In genomic region chr15:70248116-70249025, GRCh38 we compare ENCODE assay signal across 10 cellular contexts.
DNase-seq lines count a peak whose midpoint lies in the region; ATAC-seq and TF ChIP-seq lines count a peak whose summit lies in the region.
"Had no signal": no experiment of that assay in that cellular context is flagged by ENCODE, and none has a peak within 500 bp of the region (broad histone marks: within the 10 kb centered on the region; RNA-seq: fewer than 3 reads in every experiment).

No MANE protein-coding gene starts in this region.

- TF ChIP-seq POLR2A in IMR-90 (IDR thresholded peaks at IDR 0.05; ENCODE audit: low read depth, low read length) = no peak

- POLR2A ChIA-PET in IMR-90 (lab: Charles Lee; ENCODE audit: unreplicated experiment) = no interaction called here
- POLR2A ChIA-PET in naive thymus-derived CD8-positive, alpha-beta T cell (lab: Charles Lee) = no interaction called here

- no peaks in the 10 kb centered on the region for H3K36me3 Mint-ChIP-seq in naive thymus-derived CD8-positive, alpha-beta T cell

- no peaks in the 10 kb centered on the region for H3K79me2 ChIP-seq in DOHH2 (ENCODE audit: control insufficient read depth, low read length)

- H3K79me1 ChIP-seq in IMR-90 (ENCODE audit: low read depth in 1 of 2, low read length in 2 of 2) = no peaks in the 10 kb centered on the region

- H4K5ac ChIP-seq in IMR-90 (ENCODE audit: low read depth, low read length) = no peak overlapping the region

- H2AFZ ChIP-seq in IMR-90 (replicated peaks; ENCODE audit: low read length, poor library complexity) = no peak overlapping the region

- CTCF ChIA-PET in IMR-90 (lab: Yijun Ruan, JAX) = no interaction called here

- BruUV-seq in IMR-90 (replicated peaks; lab: Mats Ljungman, UMichigan) = no TSS peak

- no peak overlapping the region for H2AK5ac ChIP-seq in IMR-90 (ENCODE audit: low read depth, low read length)

- no peaks in the 10 kb centered on the region; the same call in 1 of the 2 replicates for H3K9me1 ChIP-seq in IMR-90 (ENCODE audit: insufficient read depth, low read length)

- no peaks in the 10 kb centered on the region for H3F3A ChIP-seq in DOHH2 (ENCODE audit: control insufficient read depth, insufficient read depth)

- no peak overlapping the region for H3K9ac ChIP-seq in IMR-90 (ENCODE audit: low read depth, low read length)

- TF ChIP-seq CTCF in DOHH2 (IDR thresholded peaks at IDR 0.05; ENCODE audit: low read depth, low read length, poor library complexity, severe bottlenecking) (no peak), IMR-90 (conservative IDR thresholded peaks at IDR 0.05; ENCODE audit: low read depth, low read length) (no peak)

- H3K4me2 ChIP-seq in DOHH2 (ENCODE audit: low read length) = peak overlapping the region; percentile 10; the same call in 1 of the 2 replicates
- H3K4me2 ChIP-seq in IMR-90 (ENCODE audit: low read depth, low read length) = no peak overlapping the region

- H3K4me3 Mint-ChIP-seq in naive thymus-derived CD8-positive, alpha-beta T cell = peak overlapping the region in 6 of 10 donors; percentile 5 to 68 (median 42)

- ATAC-seq in IMR-90 (ENCODE audit: low read depth) = no peak
- ATAC-seq in SK-N-SH treated with all-trans-retinoic acid at 6 μM for 48 hours = peak; percentile 21; the same call in 2 of the 3 replicates
- ATAC-seq in naive thymus-derived CD8-positive, alpha-beta T cell = peak in 1 of 2 donors; percentile 25
- ATAC-seq in HG02970 (IDR thresholded peaks at IDR 0.05; ENCODE audit: low FRiP score, unreplicated experiment) = no peak

- H2BK20ac ChIP-seq in IMR-90 (ENCODE audit: low read depth, low read length) = no peak overlapping the region

- DNase-seq in IMR-90 (no peak), activated gamma-delta T cell (lab: John Stamatoyannopoulos, UW) (no peak), NCI-H2107 (lab: John Stamatoyannopoulos, UW) (no peak)
- DNase-seq in naive thymus-derived CD8-positive, alpha-beta T cell = no peak
- DNase-seq: cortex of kidney, foreskin fibroblast had no signal

- H3K56ac ChIP-seq in IMR-90 (ENCODE audit: extremely low read depth, insufficient read depth, low read length) = no peak overlapping the region

- H4K20me1 ChIP-seq in DOHH2 (ENCODE audit: control insufficient read depth, insufficient read depth, low read depth, low read length) (no peaks in the 10 kb centered on the region), IMR-90 (ENCODE audit: insufficient read depth, low read length) (no peaks in the 10 kb centered on the region)

- intact Hi-C loops in IMR-90 (cut with micrococcal nuclease) = no loop called here

- no peak overlapping the region for H3K18ac ChIP-seq in IMR-90 (ENCODE audit: low read depth, low read length)

- no peaks in the 10 kb centered on the region for H3K27me3 Mint-ChIP-seq in naive thymus-derived CD8-positive, alpha-beta T cell

- in situ Hi-C loops in IMR-90 (cut with MboI; ENCODE audit: low sequenced_read_pairs) = no loop called here

- H2BK5ac ChIP-seq in IMR-90 (ENCODE audit: low read depth, low read length, poor library complexity, severe bottlenecking) = no peak overlapping the region

- no peak overlapping the region for H2BK120ac ChIP-seq in IMR-90 (ENCODE audit: low read depth, low read length)

- H3K9me3 ChIP-seq in DOHH2 (ENCODE audit: control insufficient read depth, insufficient read depth, low read length) (no peaks in the 10 kb centered on the region), IMR-90 (ENCODE audit: control insufficient read depth, insufficient read depth, low read length) (no peaks in the 10 kb centered on the region)

- H3K4me1 ChIP-seq in DOHH2 (ENCODE audit: control insufficient read depth, low read length) = peaks cover 19% of the 10 kb centered on the region
- no peaks in the 10 kb centered on the region for H3K4me1 ChIP-seq in IMR-90 (ENCODE audit: control insufficient read depth, insufficient read depth, low read length)

- peaks cover 26 to 63% (median 58%) of the 10 kb centered on the region in 4 donors for H3K4me1 Mint-ChIP-seq in naive thymus-derived CD8-positive, alpha-beta T cell

- H3K4me3 ChIP-seq in DOHH2 (ENCODE audit: low read length) = no peak overlapping the region
- no peak overlapping the region for H3K4me3 ChIP-seq in IMR-90 (ENCODE audit: insufficient read depth, low read depth, low read length)

- no peak overlapping the region for H4K8ac ChIP-seq in IMR-90 (ENCODE audit: low read depth in 2 of 2, low read length in 2 of 2)

- H3K27me3 ChIP-seq in DOHH2 (ENCODE audit: control insufficient read depth, low read length) (no peaks in the 10 kb centered on the region), IMR-90 (ENCODE audit: control insufficient read depth, insufficient read depth, low read length) (peaks cover 27% of the 10 kb centered on the region)

- H2AK9ac ChIP-seq in IMR-90 (replicated peaks; ENCODE audit: low read depth, low read length, poor library complexity) = peak overlapping the region; percentile 65

- no peak overlapping the region for H2BK15ac ChIP-seq in IMR-90 (ENCODE audit: low read depth, low read length)

- no peaks in the 10 kb centered on the region for H3K9me2 ChIP-seq in DOHH2 (replicated peaks; ENCODE audit: control insufficient read depth, low read length)

- H3K9me3 Mint-ChIP-seq in naive thymus-derived CD8-positive, alpha-beta T cell = no peaks in the 10 kb centered on the region
- H3K9me3 Mint-ChIP-seq: activated T-helper 2 cell treated with anti-CD3 and anti-CD28 coated beads, Interferon-gamma antibody, Interleukin-2, Interleukin-4, amounts not matched to agents 10 μg/mL and 5 μg/mL and 100 μg/mL, durations not matched to agents 14 hours and 24 hours and 36 hours had no signal

- H4K91ac ChIP-seq in IMR-90 (ENCODE audit: insufficient read depth, low read depth, low read length) = no peak overlapping the region

- TF ChIP-seq RAD21 in IMR-90 (IDR thresholded peaks at IDR 0.05; ENCODE audit: low read length) = no peak

- H3K4ac ChIP-seq in IMR-90 (ENCODE audit: low read depth, low read length) = no peak overlapping the region

- no peaks in the 10 kb centered on the region for H3K36me3 ChIP-seq in DOHH2 (ENCODE audit: control insufficient read depth, low read length)
- H3K36me3 ChIP-seq in IMR-90 (ENCODE audit: control insufficient read depth, insufficient read depth, low read length) = no peaks in the 10 kb centered on the region

- peak overlapping the region in 8 of 10 donors; percentile 1 to 77 (median 56) for H3K27ac Mint-ChIP-seq in naive thymus-derived CD8-positive, alpha-beta T cell
- H3K27ac Mint-ChIP-seq: activated T-helper 2 cell treated with anti-CD3 and anti-CD28 coated beads, Interferon-gamma antibody, Interleukin-2, Interleukin-4, amounts not matched to agents 10 μg/mL and 5 μg/mL and 100 μg/mL, durations not matched to agents 14 hours and 24 hours and 36 hours had no signal

- no peak overlapping the region for H3K23ac ChIP-seq in IMR-90 (ENCODE audit: low read depth, low read length)

- WGBS in IMR-90 (ENCODE audit: extremely low coverage in 2 of 2, insufficient read length in 1 of 2), 2 experiments = 100% methylated on average over 1 of the region's 12 CpGs; no CpG with 5 or more reads in 1 of the 2 experiments

- no peak overlapping the region for H3K14ac ChIP-seq in IMR-90 (replicated peaks; ENCODE audit: low read depth, low read length)

- H3K27ac ChIP-seq in DOHH2 (ENCODE audit: low read depth, low read length) (no peak overlapping the region), IMR-90 (ENCODE audit: insufficient read depth, low read length) (no peak overlapping the region)

- dilution Hi-C loops in IMR-90 (cut with HindIII; ENCODE audit: low sequenced_read_pairs, unreplicated experiment) = no loop called here

TF ChIP-seq in IMR-90, 13 proteins besides CTCF, POLR2A, EP300 and RAD21:
- no peak for TF ChIP-seq RFX5 (IDR thresholded peaks at IDR 0.05; ENCODE audit: low read depth, low read length)
- TF ChIP-seq, protein P1, sequence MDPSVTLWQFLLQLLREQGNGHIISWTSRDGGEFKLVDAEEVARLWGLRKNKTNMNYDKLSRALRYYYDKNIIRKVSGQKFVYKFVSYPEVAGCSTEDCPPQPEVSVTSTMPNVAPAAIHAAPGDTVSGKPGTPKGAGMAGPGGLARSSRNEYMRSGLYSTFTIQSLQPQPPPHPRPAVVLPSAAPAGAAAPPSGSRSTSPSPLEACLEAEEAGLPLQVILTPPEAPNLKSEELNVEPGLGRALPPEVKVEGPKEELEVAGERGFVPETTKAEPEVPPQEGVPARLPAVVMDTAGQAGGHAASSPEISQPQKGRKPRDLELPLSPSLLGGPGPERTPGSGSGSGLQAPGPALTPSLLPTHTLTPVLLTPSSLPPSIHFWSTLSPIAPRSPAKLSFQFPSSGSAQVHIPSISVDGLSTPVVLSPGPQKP (IDR thresholded peaks at IDR 0.05; ENCODE audit: borderline replicate concordance, low read depth, low read length) = no peak

TF ChIP-seq in SK-N-SH treated with all-trans-retinoic acid at 6 μM for 48 hours, 23 proteins besides CTCF, POLR2A, EP300 and RAD21:
- TF ChIP-seq OSR1 (CRISPR knock-in tag; IDR thresholded peaks at IDR 0.05) (no peak), BACH2 (CRISPR knock-in tag; IDR thresholded peaks at IDR 0.05; ENCODE audit: borderline replicate concordance) (no peak), ZNF565 (CRISPR knock-in tag; conservative IDR thresholded peaks at IDR 0.05; ENCODE audit: low read depth) (no peak), ZC3H10 (CRISPR knock-in tag; IDR thresholded peaks at IDR 0.05) (no peak), RARB (CRISPR knock-in tag; IDR thresholded peaks at IDR 0.05) (no peak), TSHZ2 (CRISPR knock-in tag; IDR thresholded peaks at IDR 0.05) (no peak), CSDC2 (CRISPR knock-in tag; IDR thresholded peaks at IDR 0.05) (no peak)
